In genomic region chr19:32691291-32691951, GRCh38 we compare ENCODE assay signal across 1 cellular context.
TF ChIP-seq lines count a peak whose summit lies in the region.

NUDT19 (plus strand) TSS chr19:32691821; CDS start chr19:32691961, 140 bp downstream.

TF ChIP-seq in GM12878, 131 proteins besides CTCF, POLR2A, EP300 and RAD21 (continued from another document):
- TF ChIP-seq PRDM15 (CRISPR knock-in tag; IDR thresholded peaks at IDR 0.05): no peak
- TF ChIP-seq E2F4 (IDR thresholded peaks at IDR 0.05; ENCODE audit: low read depth, low read length): no peak
- TF ChIP-seq MYB (IDR thresholded peaks at IDR 0.05; ENCODE audit: borderline replicate concordance, low read depth, low read length): no peak
TF ChIP-seq in GM12878: peak in this region for 23.
